Comparison of ENCODE assay signal across 16 cellular contexts in genomic region chr5:64615895-64616294, GRCh38.
DNase-seq lines count a peak whose midpoint lies in the region; ATAC-seq and TF ChIP-seq lines count a peak whose summit lies in the region.
"Had no signal": no experiment of that assay in that cellular context is flagged by ENCODE, and none has a peak within 500 bp of the region (broad histone marks: within the 10 kb centered on the region; RNA-seq: fewer than 3 reads in every experiment).

No MANE protein-coding gene starts in this region.

- H3K36me3 Mint-ChIP-seq in T-helper 17 cell (ENCODE audit: low read depth) (no peaks in the 10 kb centered on the region), natural killer cell (no peaks in the 10 kb centered on the region)
- H3K36me3 Mint-ChIP-seq: CD8-positive, alpha-beta T cell had no signal

- intact Hi-C loops in natural killer cell (cut with micrococcal nuclease): no loop called here

- H3K27me3 Mint-ChIP-seq in T-helper 17 cell (peaks cover 31% of the 10 kb centered on the region), natural killer cell (ENCODE audit: low read depth in 2 of 2) (peaks cover 10 to 17% of the 10 kb centered on the region in 2 donors)

- no peak for DNase-seq in GM10266 (ENCODE audit: extremely low spot score)
- no peak for DNase-seq in T-helper 17 cell
- no peak for DNase-seq in DMS153 (lab: John Stamatoyannopoulos, UW)
- no peak for DNase-seq in natural killer cell
- DNase-seq: CD8-positive, alpha-beta T cell; cortex of kidney; NCI-H1105; NCI-H2171; pancreas; stimulated activated naive CD8-positive, alpha-beta T cell treated with anti-CD3 and anti-CD28 coated beads, Interleukin-15, Interleukin-2, amounts not matched to agents 100 U/mL and 50 U/mL, for 24 hours; uterus had no signal

- no peak for TF ChIP-seq CTCF in GM10266 (IDR thresholded peaks at IDR 0.05; ENCODE audit: control insufficient read depth, insufficient read depth, low read depth, missing control alignments)
- no peak for TF ChIP-seq CTCF in natural killer cell (IDR thresholded peaks at IDR 0.05)

- H3K4me3 Mint-ChIP-seq in T-helper 17 cell (no peak overlapping the region), natural killer cell (no peak overlapping the region)
- H3K4me3 Mint-ChIP-seq: CD8-positive, alpha-beta T cell had no signal

- no peak overlapping the region for H3K27ac Mint-ChIP-seq in T-helper 17 cell
- no peak overlapping the region for H3K27ac Mint-ChIP-seq in natural killer cell
- H3K27ac Mint-ChIP-seq: CD8-positive, alpha-beta T cell had no signal

- no peaks in the 10 kb centered on the region for H3K9me3 Mint-ChIP-seq in natural killer cell
- H3K9me3 Mint-ChIP-seq: CD8-positive, alpha-beta T cell had no signal

- no peaks in the 10 kb centered on the region for H3K9me3 ChIP-seq in T-helper 17 cell (ENCODE audit: control insufficient read depth, low read length, poor library complexity, severe bottlenecking)
- H3K9me3 ChIP-seq: pancreas, uterus had no signal

- ATAC-seq in GM18511 (IDR thresholded peaks at IDR 0.05; ENCODE audit: unreplicated experiment) (peak; percentile 88), GM21390 (IDR thresholded peaks at IDR 0.05; ENCODE audit: unreplicated experiment) (peak; percentile 49), HG02970 (IDR thresholded peaks at IDR 0.05; ENCODE audit: low FRiP score, unreplicated experiment) (peak; percentile 99), HG03469 (IDR thresholded peaks at IDR 0.05; ENCODE audit: unreplicated experiment) (peak; percentile 58), T-helper 17 cell (no peak), natural killer cell (no peak)
- ATAC-seq: CD8-positive, alpha-beta T cell; esophagus mucosa; pancreas; stimulated activated naive CD8-positive, alpha-beta T cell treated with anti-CD3 and anti-CD28 coated beads, Interleukin-15, Interleukin-2, amounts not matched to agents 100 U/mL and 50 U/mL, for 24 hours had no signal

- H3K4me1 Mint-ChIP-seq in T-helper 17 cell: peaks cover 2% of the 10 kb centered on the region
- H3K4me1 Mint-ChIP-seq in natural killer cell: no peaks in the 10 kb centered on the region

Comparison
In these comparisons a context has a peak if more than half of its experiments do, and no peak if none do; other contexts are left out.
1. ATAC-seq: peak in GM18511 (single experiment), GM21390 (single experiment), HG02970 (single experiment) and HG03469 (single experiment); none in T-helper 17 cell (single experiment) and natural killer cell (0 of 3).